In the genomic region with DNA sequence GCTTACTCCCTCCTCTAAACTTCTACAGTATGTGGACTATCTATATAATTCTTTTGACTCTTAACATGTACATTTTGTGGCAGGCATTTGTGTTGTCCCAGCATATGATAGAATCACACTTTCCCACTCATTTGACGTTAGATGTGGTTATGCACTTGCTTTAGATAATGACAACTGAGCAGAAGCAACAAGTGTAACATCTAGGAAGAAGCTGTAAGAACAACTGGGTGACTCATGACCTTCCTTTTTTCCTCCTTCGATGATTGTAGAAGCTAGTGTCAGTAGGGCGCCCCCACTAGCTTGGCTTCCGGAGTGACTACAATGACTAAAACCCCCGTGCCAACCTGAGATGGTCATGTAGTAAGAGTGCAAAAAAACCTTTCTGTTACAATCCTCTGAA, we compare ENCODE assay signal across 9 cellular contexts.
DNase-seq lines count a peak whose midpoint lies in the region; ATAC-seq, FAIRE-seq and TF ChIP-seq lines count a peak whose summit lies in the region.
"Had no signal": no experiment of that assay in that cellular context is flagged by ENCODE, and none has a peak within 500 bp of the region (broad histone marks: within the 10 kb centered on the region; RNA-seq: fewer than 3 reads in every experiment).

No MANE protein-coding gene starts in this region.

- POLR2A ChIA-PET in activated CD4-positive, alpha-beta memory T cell treated with anti-CD3 and anti-CD28 coated beads, Interleukin-2, amount 10 ng/mL, durations not matched to agents 7 days and 5 days (lab: Charles Lee): interaction anchor here (1.3 to 1.7 kb wide), 2 partner anchors 17 to 20 kb away, joined by 5 to 16 read pairs; no protein-coding TSS in a partner anchor

- no peak overlapping the region for H3K9ac ChIP-seq in Karpas-422 (ENCODE audit: low read length)

- ATAC-seq in heart right ventricle (no peak), GM18511 (IDR thresholded peaks at IDR 0.05; ENCODE audit: unreplicated experiment) (no peak)

- TF ChIP-seq CTCF in bronchial epithelial cell (IDR thresholded peaks at IDR 0.05; ENCODE audit: insufficient read depth, low read length, severe bottlenecking) (no peak), heart right ventricle (IDR thresholded peaks at IDR 0.05) (no peak)

- H3K9me3 ChIP-seq in heart right ventricle (no peaks in the 10 kb centered on the region), Karpas-422 (ENCODE audit: low read length) (no peaks in the 10 kb centered on the region)

- no peaks in the 10 kb centered on the region for H3K36me3 ChIP-seq in bronchial epithelial cell (ENCODE audit: control insufficient read depth, insufficient read depth, low read length)
- no peaks in the 10 kb centered on the region for H3K36me3 ChIP-seq in heart right ventricle
- H3K36me3 ChIP-seq in Karpas-422 (ENCODE audit: insufficient read depth, low read length): no peaks in the 10 kb centered on the region

- H3K27ac ChIP-seq in heart right ventricle (no peak overlapping the region), Karpas-422 (ENCODE audit: low read length) (no peak overlapping the region)

- H3K4me1 ChIP-seq in heart right ventricle (peaks cover 0 to 13% (median 0%) of the 10 kb centered on the region in 9 donors), Karpas-422 (ENCODE audit: low read length) (peaks cover 17% of the 10 kb centered on the region)

- peaks cover 22% of the 10 kb centered on the region for H3K4me1 Mint-ChIP-seq in activated CD4-positive, alpha-beta memory T cell treated with anti-CD3 and anti-CD28 coated beads, Interleukin-2, amount 10 ng/mL, durations not matched to agents 7 days and 5 days

- H3K79me2 ChIP-seq in Karpas-422 (ENCODE audit: low read length): no peaks in the 10 kb centered on the region

- no peak overlapping the region for H3K4me3 Mint-ChIP-seq in activated CD4-positive, alpha-beta memory T cell treated with anti-CD3 and anti-CD28 coated beads, Interleukin-2, amount 10 ng/mL, durations not matched to agents 7 days and 5 days

- H3K9me2 ChIP-seq in Karpas-422 (replicated peaks; ENCODE audit: insufficient read depth, low read length): no peaks in the 10 kb centered on the region

- no peaks in the 10 kb centered on the region for H3K9me3 Mint-ChIP-seq in activated CD4-positive, alpha-beta memory T cell treated with anti-CD3 and anti-CD28 coated beads, Interleukin-2, amount 10 ng/mL, durations not matched to agents 7 days and 5 days

- no peak overlapping the region for H2AFZ ChIP-seq in Karpas-422 (ENCODE audit: low read length)

- 82 to 90% methylated on average over 5 of the region's 5 CpGs for WGBS in heart right ventricle, 2 donors

- CTCF ChIA-PET in activated CD4-positive, alpha-beta memory T cell treated with anti-CD3 and anti-CD28 coated beads, Interleukin-2, amount 10 ng/mL, durations not matched to agents 7 days and 5 days (lab: Charles Lee): interaction anchor here (1.6 kb wide), 1 partner anchor 17 kb away, joined by 3 read pairs; no protein-coding TSS in a partner anchor

- peak overlapping the region; percentile 38 for H3K27ac Mint-ChIP-seq in activated CD4-positive, alpha-beta memory T cell treated with anti-CD3 and anti-CD28 coated beads, Interleukin-2, amount 10 ng/mL, durations not matched to agents 7 days and 5 days

- H3K27me3 ChIP-seq in bronchial epithelial cell (ENCODE audit: control insufficient read depth, insufficient read depth, low read length): no peaks in the 10 kb centered on the region
- no peaks in the 10 kb centered on the region for H3K27me3 ChIP-seq in heart right ventricle
- H3K27me3 ChIP-seq in Karpas-422 (ENCODE audit: low read length): no peaks in the 10 kb centered on the region

- no peak for FAIRE-seq in bronchial epithelial cell (lab: Jason Lieb, UNC)
- FAIRE-seq in urothelium cell line (lab: Jason Lieb, UNC): no peak

- DNase-seq in Kasumi-1 (lab: John Stamatoyannopoulos, UW) (peak; percentile 73 to 74), bronchial epithelial cell (ENCODE audit: low read depth) (peak; percentile 11), urothelium cell line (ENCODE audit: low spot score) (no peak), heart right ventricle (no peak), Karpas-422 (no peak)
- peak; percentile 48 for DNase-seq in activated CD4-positive, alpha-beta memory T cell treated with anti-CD3 and anti-CD28 coated beads, Interleukin-2, amount 10 ng/mL, durations not matched to agents 7 days and 5 days
- DNase-seq in stimulated activated CD8-positive, alpha-beta memory T cell treated with anti-CD3 and anti-CD28 coated beads, Interleukin-15, amount 100 ng/mL, for 4 hours (ENCODE audit: low read depth in 2 of 2): peak; percentile 51 to 75
- DNase-seq: NCI-H446 treated with DMSO at 0.1 percent for 48 hours had no signal

- intact Hi-C loops in heart right ventricle (cut with DNase I): no loop called here

- peaks cover 2% of the 10 kb centered on the region for H3K27me3 Mint-ChIP-seq in activated CD4-positive, alpha-beta memory T cell treated with anti-CD3 and anti-CD28 coated beads, Interleukin-2, amount 10 ng/mL, durations not matched to agents 7 days and 5 days

- H3K4me3 ChIP-seq in bronchial epithelial cell (ENCODE audit: low read depth, low read length): no peak overlapping the region
- no peak overlapping the region for H3K4me3 ChIP-seq in heart right ventricle
- no peak overlapping the region for H3K4me3 ChIP-seq in Karpas-422 (ENCODE audit: low read length)

- H3K4me2 ChIP-seq in Karpas-422 (ENCODE audit: low read depth, low read length, poor library complexity, severe bottlenecking): no peak overlapping the region

- no peaks in the 10 kb centered on the region for H3K36me3 Mint-ChIP-seq in activated CD4-positive, alpha-beta memory T cell treated with anti-CD3 and anti-CD28 coated beads, Interleukin-2, amount 10 ng/mL, durations not matched to agents 7 days and 5 days (ENCODE audit: low read depth)

- no peaks in the 10 kb centered on the region for H4K20me1 ChIP-seq in Karpas-422 (ENCODE audit: insufficient read depth, low read depth, low read length)

Comparison
In these comparisons a context has a peak if more than half of its experiments do, and no peak if none do; other contexts are left out.
1. DNase-seq: peak in Kasumi-1 (2 of 2), activated CD4-positive, alpha-beta memory T cell treated with anti-CD3 and anti-CD28 coated beads, Interleukin-2, amount 10 ng/mL, durations not matched to agents 7 days and 5 days (single experiment), bronchial epithelial cell (single experiment) and stimulated activated CD8-positive, alpha-beta memory T cell treated with anti-CD3 and anti-CD28 coated beads, Interleukin-15, amount 100 ng/mL, for 4 hours (2 of 2); none in urothelium cell line (single experiment), heart right ventricle (0 of 2) and Karpas-422 (single experiment).